In genomic region chr18:62781893-62782292, GRCh38 we compare ENCODE assay signal across 11 cellular contexts.
DNase-seq lines count a peak whose midpoint lies in the region; ATAC-seq and TF ChIP-seq lines count a peak whose summit lies in the region.
"Had no signal": no experiment of that assay in that cellular context is flagged by ENCODE, and none has a peak within 500 bp of the region (broad histone marks: within the 10 kb centered on the region; RNA-seq: fewer than 3 reads in every experiment).

No MANE protein-coding gene starts in this region.

- TF ChIP-seq CTCF in dorsolateral prefrontal cortex (IDR thresholded peaks at IDR 0.05 in 54 of 56, conservative IDR thresholded peaks at IDR 0.05 in 2 of 56; ENCODE audit: low read depth in 1 of 56, partially characterized antibody in 56 of 56) (no peak), prostate gland (IDR thresholded peaks at IDR 0.05) (no peak)

- no peak for TF ChIP-seq POLR2A in prostate gland (IDR thresholded peaks at IDR 0.05)

- intact Hi-C loops in dorsolateral prefrontal cortex (cut with DNase I) (no loop called here), prostate gland (cut with DNase I) (loop anchor here (10.0 kb wide), 1 partner anchor 67 kb away; the partner anchor contains the start of gene PHLPP1)

- H3K27ac ChIP-seq in dorsolateral prefrontal cortex (peak overlapping the region in 51 of 59 donors; percentile 0 to 97 (median 64)), prostate gland (no peak overlapping the region)
- H3K27ac ChIP-seq: ascending aorta had no signal

- 24% methylated on average over 2 of the region's 2 CpGs for WGBS in prostate gland

- H3K9me3 ChIP-seq in prostate gland = no peaks in the 10 kb centered on the region
- H3K9me3 ChIP-seq: ascending aorta had no signal

- ATAC-seq in GM21717 (IDR thresholded peaks at IDR 0.05; ENCODE audit: unreplicated experiment) = no peak

- H3K4me3 ChIP-seq in dorsolateral prefrontal cortex (no peak overlapping the region), prostate gland (no peak overlapping the region)
- H3K4me3 ChIP-seq: ascending aorta had no signal

- H3K36me3 ChIP-seq in prostate gland = no peaks in the 10 kb centered on the region
- H3K36me3 ChIP-seq: ascending aorta had no signal

- no peaks in the 10 kb centered on the region for H3K4me1 ChIP-seq in prostate gland (replicated peaks)
- H3K4me1 ChIP-seq: ascending aorta had no signal

- H3K27me3 ChIP-seq in dorsolateral prefrontal cortex = no peaks in the 10 kb centered on the region
- no peaks in the 10 kb centered on the region for H3K27me3 ChIP-seq in prostate gland (replicated peaks; ENCODE audit: insufficient read depth)
- H3K27me3 ChIP-seq: ascending aorta had no signal

- DNase-seq in GM04503 (ENCODE audit: low read depth) = peak; percentile 99
- DNase-seq in NCI-H345 treated with DMSO at 0.1 percent for 48 hours (lab: John Stamatoyannopoulos, UW; ENCODE audit: unreplicated experiment) = peak; percentile 57
- DNase-seq in dorsolateral prefrontal cortex = no peak
- DNase-seq in prostate gland (ENCODE audit: low spot score) = peak; percentile 55
- no peak for DNase-seq in D341Med (ENCODE audit: low spot score)
- no peak for DNase-seq in NCI-H446 treated with DMSO at 0.1 percent for 48 hours (lab: John Stamatoyannopoulos, UW)
- no peak for DNase-seq in NCI-H524 treated with DMSO at 0.1 percent for 48 hours (lab: John Stamatoyannopoulos, UW)
- DNase-seq: KBM-7; stimulated activated CD4-positive, alpha-beta T cell treated with anti-CD3 and anti-CD28 coated beads, Interleukin-12 subunit alpha, Interleukin-12 subunit beta, amount 100 ng/mL, for 4 hours had no signal

Comparison
In these comparisons a context has a peak if more than half of its experiments do, and no peak if none do; other contexts are left out.
1. DNase-seq: peak in GM04503 (single experiment), NCI-H345 treated with DMSO at 0.1 percent for 48 hours (single experiment) and prostate gland (single experiment); none in dorsolateral prefrontal cortex (0 of 10), D341Med (single experiment), NCI-H446 treated with DMSO at 0.1 percent for 48 hours (single experiment) and NCI-H524 treated with DMSO at 0.1 percent for 48 hours (single experiment).
2. H3K27ac ChIP-seq: peak in dorsolateral prefrontal cortex (51 of 59); none in prostate gland (0 of 2).